Comparison of ENCODE assay signal across 16 cellular contexts in genomic region chr22:26526165-26526564, GRCh38.
"Had no signal": no experiment of that assay in that cellular context is flagged by ENCODE, and none has a peak within 500 bp of the region (broad histone marks: within the 10 kb centered on the region; RNA-seq: fewer than 3 reads in every experiment).

No MANE protein-coding gene starts in this region.

- H3K27me3 ChIP-seq: ascending aorta, colonic mucosa had no signal

- H3K4me1 ChIP-seq: colonic mucosa had no signal

- H3K27ac ChIP-seq: ascending aorta, colonic mucosa had no signal

- H3K4me3 ChIP-seq: ascending aorta, colonic mucosa, mucosa of descending colon had no signal

- H3K27me3 Mint-ChIP-seq: naive thymus-derived CD8-positive, alpha-beta T cell; stimulated activated naive CD8-positive, alpha-beta T cell treated with anti-CD3 and anti-CD28 coated beads, Interleukin-15, amount 100 ng/mL, for 72 hours had no signal

- ATAC-seq: activated naive CD4-positive, alpha-beta T cell treated with anti-CD3 and anti-CD28 coated beads, Interleukin-2, amount 50 U/mL, for 72 hours; mucosa of descending colon; naive thymus-derived CD8-positive, alpha-beta T cell; stimulated activated naive CD8-positive, alpha-beta T cell treated with anti-CD3 and anti-CD28 coated beads, Interleukin-15, amount 100 ng/mL, for 72 hours; WTC11 had no signal

- H3K9me3 Mint-ChIP-seq: activated naive CD4-positive, alpha-beta T cell treated with anti-CD3 and anti-CD28 coated beads, Interleukin-2, amount 50 U/mL, for 72 hours; naive thymus-derived CD8-positive, alpha-beta T cell; stimulated activated naive CD8-positive, alpha-beta T cell treated with anti-CD3 and anti-CD28 coated beads, Interleukin-15, amount 100 ng/mL, for 72 hours; T-helper 1 cell treated with Interleukin-12 subunit alpha and Interleukin-12 subunit beta and Interleukin-4 antibody, amounts not matched to agents 30 μg/mL and 1 μg/mL, for 36 hours; WTC11 had no signal

- H3K4me1 Mint-ChIP-seq: stimulated activated naive CD8-positive, alpha-beta T cell treated with anti-CD3 and anti-CD28 coated beads, Interleukin-15, amount 100 ng/mL, for 72 hours; WTC11 had no signal

- H3K27ac Mint-ChIP-seq: T-helper 1 cell treated with Interleukin-12 subunit alpha and Interleukin-12 subunit beta and Interleukin-4 antibody, amounts not matched to agents 30 μg/mL and 1 μg/mL, for 36 hours had no signal

- H3K36me3 ChIP-seq: colonic mucosa had no signal

- H3K9me3 ChIP-seq: ascending aorta, colonic mucosa, mucosa of descending colon had no signal

- DNase-seq: activated CD4-positive, alpha-beta T cell treated with anti-CD3 and anti-CD28 coated beads for 48 hours; activated effector memory CD4-positive, alpha-beta T cell treated with Interleukin-2 at 50 U/mL for 16 hours; colonic mucosa; effector CD8-positive, alpha-beta T cell; hippocampal formation; mucosa of descending colon; naive thymus-derived CD8-positive, alpha-beta T cell; occipital lobe; SHP77 treated with DMSO at 0.1 percent for 48 hours; stimulated activated CD4-positive, alpha-beta T cell treated with anti-CD3 and anti-CD28 coated beads, Interleukin-4, amount 100 ng/mL, for 1 hour; stimulated activated CD8-positive, alpha-beta memory T cell treated with anti-CD3 and anti-CD28 coated beads, Interleukin-4, amount 100 ng/mL, for 48 hours; stimulated activated naive CD8-positive, alpha-beta T cell treated with anti-CD3 and anti-CD28 coated beads, Interleukin-15, amount 100 ng/mL, for 72 hours had no signal

- H3K4me3 Mint-ChIP-seq: naive thymus-derived CD8-positive, alpha-beta T cell; stimulated activated naive CD8-positive, alpha-beta T cell treated with anti-CD3 and anti-CD28 coated beads, Interleukin-15, amount 100 ng/mL, for 72 hours; T-helper 1 cell treated with Interleukin-12 subunit alpha and Interleukin-12 subunit beta and Interleukin-4 antibody, amounts not matched to agents 30 μg/mL and 1 μg/mL, for 36 hours; WTC11 had no signal
